ENCODE assay signal across 8 cellular contexts in the genomic region with DNA sequence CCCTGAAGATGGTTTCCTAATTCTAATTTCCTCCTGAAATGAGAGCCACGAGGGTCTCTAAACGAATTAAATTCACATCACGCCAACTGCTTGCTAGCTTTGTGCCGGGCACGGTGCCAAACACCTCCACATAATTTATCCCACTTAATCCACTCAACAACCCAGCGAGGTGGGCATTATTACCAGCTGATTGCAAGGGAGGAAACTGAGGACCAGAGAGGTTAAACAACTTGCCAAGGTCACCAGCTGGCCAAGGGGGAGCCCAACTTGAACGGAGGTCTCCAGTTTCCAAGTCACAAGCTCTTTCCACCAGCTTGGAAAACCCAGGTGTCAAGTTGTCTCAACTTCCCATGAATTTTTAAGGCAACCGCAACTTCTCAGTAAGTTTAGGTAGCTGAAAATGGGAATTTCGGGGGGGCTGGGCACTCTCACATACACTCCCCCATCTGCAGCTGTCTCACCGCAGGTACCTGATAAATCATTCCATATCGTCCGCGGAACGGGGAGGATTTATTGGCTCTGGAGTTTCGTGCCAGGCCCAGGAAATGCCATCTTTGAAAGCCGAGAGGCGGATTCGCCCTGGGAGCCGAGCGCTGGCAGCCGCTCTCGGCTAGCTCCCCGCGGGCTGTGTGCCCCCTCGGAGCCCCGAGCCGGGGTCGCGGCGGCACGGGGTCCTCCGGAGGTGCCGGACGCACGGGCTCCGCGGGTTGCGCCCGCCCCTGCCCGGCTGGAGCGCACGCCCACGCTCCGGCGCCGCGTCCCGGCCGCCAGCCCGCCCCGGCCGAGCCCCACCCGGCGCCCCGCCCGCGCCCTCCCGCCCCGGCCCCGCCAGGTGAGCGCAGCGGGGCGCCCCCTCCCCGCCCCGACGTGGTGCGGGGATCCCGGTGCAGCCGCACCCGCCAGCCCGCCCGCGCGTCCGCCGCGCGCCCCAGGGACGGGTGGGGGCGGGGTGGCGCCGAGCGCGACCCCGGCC. TPM values are rescaled to one million over a fixed set of nuclear protein-coding genes. Genes with fewer than 3 reads are reported as not detected.
A peak's percentile ranks its signal among the peaks of the same experiment; 100 is the strongest.
DNase-seq lines count a peak whose midpoint lies in the region; ATAC-seq and TF ChIP-seq lines count a peak whose summit lies in the region.

No MANE protein-coding gene starts in this region.

- H3K27me3 ChIP-seq in ectodermal cell (ENCODE audit: control insufficient read depth, insufficient read depth, low read length, poor library complexity, severe bottlenecking) (peaks cover 79% of the 10 kb centered on the region), neural cell (ENCODE audit: insufficient read depth, low read depth, low read length) (peaks cover 69% of the 10 kb centered on the region)

- in situ Hi-C loops in Caki2 (cut with HindIII; ENCODE audit: low pct_unique_long_range_greater_than_20kb, low sequenced_read_pairs), result no loop called here

- no peaks in the 10 kb centered on the region for H3F3A ChIP-seq in neural cell (ENCODE audit: insufficient read depth, low read length, poor library complexity, severe bottlenecking)

- POLR2A ChIA-PET in GM10248 (lab: Yijun Ruan, JAX), result no interaction called here

- H3K9ac ChIP-seq in neural cell (ENCODE audit: low read length), result no peak overlapping the region

- whole genome bisulfite sequencing in ectodermal cell, 2 experiments, result 7% methylated on average over 85 of the region's 85 CpGs

- peaks cover 10% of the 10 kb centered on the region for H3K4me1 Mint-ChIP-seq in activated naive CD8-positive, alpha-beta T cell treated with anti-CD3 and anti-CD28 coated beads, Interleukin-2, amount 50 U/mL, for 24 hours

- TF ChIP-seq CTCF in neural cell (IDR thresholded peaks at IDR 0.05; ENCODE audit: poor library complexity, severe bottlenecking) (no peak), GM10266 (IDR thresholded peaks at IDR 0.05; ENCODE audit: control insufficient read depth, insufficient read depth, low read depth, missing control alignments) (no peak), GM10248 (IDR thresholded peaks at IDR 0.05; ENCODE audit: control extremely low read depth, extremely low read depth, low read depth, missing control alignments) (no peak)

- no peaks in the 10 kb centered on the region for H3K9me2 ChIP-seq in neural cell (ENCODE audit: insufficient read depth, low read length)

- H3K9me3 ChIP-seq in ectodermal cell (ENCODE audit: control insufficient read depth, low read length) (no peaks in the 10 kb centered on the region), neural cell (ENCODE audit: low read length) (peaks cover 3% of the 10 kb centered on the region)

- no peak overlapping the region for H3K4me3 Mint-ChIP-seq in activated naive CD8-positive, alpha-beta T cell treated with anti-CD3 and anti-CD28 coated beads, Interleukin-2, amount 50 U/mL, for 24 hours

- no peaks in the 10 kb centered on the region for H3K36me3 Mint-ChIP-seq in activated naive CD8-positive, alpha-beta T cell treated with anti-CD3 and anti-CD28 coated beads, Interleukin-2, amount 50 U/mL, for 24 hours (ENCODE audit: low read depth)

- H3K27ac Mint-ChIP-seq in activated naive CD8-positive, alpha-beta T cell treated with anti-CD3 and anti-CD28 coated beads, Interleukin-2, amount 50 U/mL, for 24 hours, result no peak overlapping the region

- H3K79me2 ChIP-seq in neural cell (replicated peaks; ENCODE audit: insufficient read depth, low read length), result no peaks in the 10 kb centered on the region

- no peaks in the 10 kb centered on the region for H3K9me3 Mint-ChIP-seq in activated naive CD8-positive, alpha-beta T cell treated with anti-CD3 and anti-CD28 coated beads, Interleukin-2, amount 50 U/mL, for 24 hours

- CTCF ChIA-PET in GM10248 (lab: Yijun Ruan, JAX), result no interaction called here

- H3K27me3 Mint-ChIP-seq in activated naive CD8-positive, alpha-beta T cell treated with anti-CD3 and anti-CD28 coated beads, Interleukin-2, amount 50 U/mL, for 24 hours, result peaks cover 55% of the 10 kb centered on the region

- H2AFZ ChIP-seq in neural cell (ENCODE audit: low read depth, low read length), result no peak overlapping the region

- ATAC-seq in activated naive CD8-positive, alpha-beta T cell treated with anti-CD3 and anti-CD28 coated beads, Interleukin-2, amount 50 U/mL, for 24 hours, result no peak

- TF ChIP-seq POLR2A in erythroblast (IDR thresholded peaks at IDR 0.05; ENCODE audit: low read length), result no peak

- H3K36me3 ChIP-seq in ectodermal cell (ENCODE audit: control insufficient read depth, insufficient read depth, low read length), result no peaks in the 10 kb centered on the region
- H3K36me3 ChIP-seq in neural cell (ENCODE audit: insufficient read depth, low read length), result no peaks in the 10 kb centered on the region

- H3K27ac ChIP-seq in ectodermal cell (ENCODE audit: insufficient read depth, low read depth, low read length, poor library complexity, severe bottlenecking), result no peak overlapping the region
- no peak overlapping the region for H3K27ac ChIP-seq in neural cell (ENCODE audit: low read length)

- DNase-seq in Caki2 (ENCODE audit: low read depth), result peak; percentile 69
- DNase-seq in NCI-H2171 treated with DMSO at 0.1 percent for 48 hours (lab: John Stamatoyannopoulos, UW), result peak; percentile 69
- no peak for DNase-seq in GM10266 (ENCODE audit: extremely low spot score)
- DNase-seq in GM10248 (ENCODE audit: extremely low spot score), result no peak
- DNase-seq in erythroblast (lab: John Stamatoyannopoulos, UW), result no peak
- DNase-seq in activated naive CD8-positive, alpha-beta T cell treated with anti-CD3 and anti-CD28 coated beads, Interleukin-2, amount 50 U/mL, for 24 hours, result no peak

- no peak overlapping the region for H3K4me2 ChIP-seq in neural cell (ENCODE audit: low read length)

- no peaks in the 10 kb centered on the region for H3K4me1 ChIP-seq in ectodermal cell (ENCODE audit: control insufficient read depth, insufficient read depth, low read length)

- no peaks in the 10 kb centered on the region for H4K20me1 ChIP-seq in neural cell (ENCODE audit: insufficient read depth)

- peak overlapping the region; percentile 38 for H3K4me3 ChIP-seq in ectodermal cell (ENCODE audit: insufficient read depth, low read depth, low read length)
- H3K4me3 ChIP-seq in neural cell (ENCODE audit: low read length), result peak overlapping the region; percentile 63

- TF ChIP-seq EP300 in neural cell (conservative IDR thresholded peaks at IDR 0.05; ENCODE audit: poor library complexity, severe bottlenecking), result no peak

- no peak for TF ChIP-seq RAD21 in neural cell (conservative IDR thresholded peaks at IDR 0.05)

TF ChIP-seq in neural cell, 6 proteins besides CTCF, POLR2A, EP300 and RAD21:
- TF ChIP-seq, protein P1, sequence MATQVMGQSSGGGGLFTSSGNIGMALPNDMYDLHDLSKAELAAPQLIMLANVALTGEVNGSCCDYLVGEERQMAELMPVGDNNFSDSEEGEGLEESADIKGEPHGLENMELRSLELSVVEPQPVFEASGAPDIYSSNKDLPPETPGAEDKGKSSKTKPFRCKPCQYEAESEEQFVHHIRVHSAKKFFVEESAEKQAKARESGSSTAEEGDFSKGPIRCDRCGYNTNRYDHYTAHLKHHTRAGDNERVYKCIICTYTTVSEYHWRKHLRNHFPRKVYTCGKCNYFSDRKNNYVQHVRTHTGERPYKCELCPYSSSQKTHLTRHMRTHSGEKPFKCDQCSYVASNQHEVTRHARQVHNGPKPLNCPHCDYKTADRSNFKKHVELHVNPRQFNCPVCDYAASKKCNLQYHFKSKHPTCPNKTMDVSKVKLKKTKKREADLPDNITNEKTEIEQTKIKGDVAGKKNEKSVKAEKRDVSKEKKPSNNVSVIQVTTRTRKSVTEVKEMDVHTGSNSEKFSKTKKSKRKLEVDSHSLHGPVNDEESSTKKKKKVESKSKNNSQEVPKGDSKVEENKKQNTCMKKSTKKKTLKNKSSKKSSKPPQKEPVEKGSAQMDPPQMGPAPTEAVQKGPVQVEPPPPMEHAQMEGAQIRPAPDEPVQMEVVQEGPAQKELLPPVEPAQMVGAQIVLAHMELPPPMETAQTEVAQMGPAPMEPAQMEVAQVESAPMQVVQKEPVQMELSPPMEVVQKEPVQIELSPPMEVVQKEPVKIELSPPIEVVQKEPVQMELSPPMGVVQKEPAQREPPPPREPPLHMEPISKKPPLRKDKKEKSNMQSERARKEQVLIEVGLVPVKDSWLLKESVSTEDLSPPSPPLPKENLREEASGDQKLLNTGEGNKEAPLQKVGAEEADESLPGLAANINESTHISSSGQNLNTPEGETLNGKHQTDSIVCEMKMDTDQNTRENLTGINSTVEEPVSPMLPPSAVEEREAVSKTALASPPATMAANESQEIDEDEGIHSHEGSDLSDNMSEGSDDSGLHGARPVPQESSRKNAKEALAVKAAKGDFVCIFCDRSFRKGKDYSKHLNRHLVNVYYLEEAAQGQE (IDR thresholded peaks at IDR 0.05; ENCODE audit: borderline replicate concordance), result no peak
- TF ChIP-seq POLR2AphosphoS5 (IDR thresholded peaks at IDR 0.05) (no peak), MXI1 (conservative IDR thresholded peaks at IDR 0.05; ENCODE audit: poor library complexity, severe bottlenecking) (no peak), EZH2 (IDR thresholded peaks at IDR 0.05; ENCODE audit: borderline replicate concordance, insufficient read depth, low read length, poor library complexity, severe bottlenecking) (no peak), SMC3 (conservative IDR thresholded peaks at IDR 0.05; ENCODE audit: poor library complexity) (no peak), TAF1 (IDR thresholded peaks at IDR 0.05; ENCODE audit: low read depth) (no peak)

RNA-seq across cellular contexts. Expression of a gene that starts 0.6 kb away (rescaled TPM):
- 14.8 and 15.0 TPM in 2 replicates for total RNA-seq in Caki2 (2014; rRNA removed; shearing (Covaris generic); ENCODE audit: low replicate concordance)
- polyA plus RNA-seq in ectodermal cell (2013, experiment 1 of 4), result 1.2 TPM
- 2.4 TPM for polyA plus RNA-seq in ectodermal cell (2013, experiment 2 of 4)
- 1.8 TPM for polyA plus RNA-seq in ectodermal cell (2013, experiment 3 of 4)
- 1.1 TPM for polyA plus RNA-seq in ectodermal cell (2013, experiment 4 of 4)
- 0.68 and 3.8 TPM in 2 replicates for polyA plus RNA-seq in neural cell
- 1.5 and 1.7 TPM in 2 replicates for polyA minus RNA-seq in neural cell

Comparison
In these comparisons a context has a peak if more than half of its experiments do, and no peak if none do; other contexts are left out.
1. DNase-seq: peak in Caki2 (single experiment) and NCI-H2171 treated with DMSO at 0.1 percent for 48 hours (single experiment); none in GM10266 (single experiment), GM10248 (single experiment), erythroblast (0 of 2) and activated naive CD8-positive, alpha-beta T cell treated with anti-CD3 and anti-CD28 coated beads, Interleukin-2, amount 50 U/mL, for 24 hours (single experiment).